In the genomic region with DNA sequence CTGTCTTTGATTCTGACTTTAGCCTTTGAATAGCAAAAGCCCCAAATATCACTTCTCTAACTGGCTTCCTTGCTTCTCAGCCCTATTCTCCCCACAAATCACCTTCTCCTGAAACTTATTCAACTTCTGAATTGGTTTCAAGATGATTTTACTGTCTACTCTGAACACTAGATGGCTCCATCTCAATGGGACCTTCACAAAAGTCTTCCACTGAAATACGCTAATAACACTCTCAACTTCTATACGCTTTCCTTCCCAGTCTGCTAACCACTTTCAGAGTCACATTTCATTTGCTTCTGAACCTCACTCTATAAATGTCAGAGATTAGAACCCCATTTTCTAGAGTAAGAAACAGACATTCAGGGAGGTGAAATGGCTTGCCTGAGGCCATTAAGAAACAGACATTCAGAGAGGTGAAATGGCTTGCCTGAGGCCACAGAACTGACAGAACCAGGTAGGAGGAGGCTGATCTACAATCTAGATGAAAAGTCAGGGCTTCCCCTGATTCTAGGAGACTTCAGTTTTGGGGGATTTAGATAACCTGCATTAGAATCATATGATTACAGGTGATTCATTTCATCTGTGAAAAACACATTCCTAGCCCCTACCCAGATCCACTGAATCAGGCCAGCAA, we compare ENCODE assay signal across 1 cellular context.
TF ChIP-seq lines count a peak whose summit lies in the region.

No MANE protein-coding gene starts in this region.

TF ChIP-seq in endothelial cell of umbilical vein, 7 proteins besides CTCF, POLR2A, EP300 and RAD21:
- TF ChIP-seq FOS (IDR thresholded peaks at IDR 0.05; ENCODE audit: borderline replicate concordance, insufficient read depth, low read length) (no peak), POLR2AphosphoS5 (IDR thresholded peaks at IDR 0.05; ENCODE audit: insufficient read depth, low read depth, low read length) (no peak), EZH2 (IDR thresholded peaks at IDR 0.05; ENCODE audit: borderline replicate concordance, low read depth, low read length, severe bottlenecking) (no peak), MYC (IDR thresholded peaks at IDR 0.05; ENCODE audit: low read depth, low read length) (no peak), GATA2 (IDR thresholded peaks at IDR 0.05; ENCODE audit: insufficient read depth, insufficient read length, low read depth, low read length) (no peak), JUN (IDR thresholded peaks at IDR 0.05; ENCODE audit: borderline replicate concordance, insufficient read depth, insufficient read length, low read depth) (no peak)
- TF ChIP-seq, protein P1, sequence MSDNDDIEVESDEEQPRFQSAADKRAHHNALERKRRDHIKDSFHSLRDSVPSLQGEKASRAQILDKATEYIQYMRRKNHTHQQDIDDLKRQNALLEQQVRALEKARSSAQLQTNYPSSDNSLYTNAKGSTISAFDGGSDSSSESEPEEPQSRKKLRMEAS (IDR thresholded peaks at IDR 0.05; ENCODE audit: insufficient read depth, insufficient read length), result no peak
